Comparison of ENCODE assay signal across 16 cellular contexts in genomic region chr3:170465935-170466334, GRCh38. TPM values are rescaled to one million over a fixed set of nuclear protein-coding genes. Genes with fewer than 3 reads are reported as not detected.
"Had no signal": no experiment of that assay in that cellular context is flagged by ENCODE, and none has a peak within 500 bp of the region (broad histone marks: within the 10 kb centered on the region; RNA-seq: fewer than 3 reads in every experiment).

No MANE protein-coding gene starts in this region.

- ATAC-seq: gastrocnemius medialis; heart left ventricle; left lung; natural killer cell treated with Interleukin-12 subunit alpha and Interleukin-12 subunit beta and Interleukin-15 and Interleukin-18, amount 100 ng/mL, for 72 hours; stimulated activated naive B cell treated with anti-CD40 and anti-IgM and Interleukin-4, amounts not matched to agents 10 μg/mL and 1 μg/mL and 100 μg/mL, for 72 hours had no signal

- H3K36me3 ChIP-seq: gastrocnemius medialis, heart left ventricle, left lung, tibial nerve, vagina had no signal

- H3K27ac ChIP-seq: gastrocnemius medialis, heart left ventricle, left lung, vagina had no signal

- H3K4me1 ChIP-seq: gastrocnemius medialis, heart left ventricle, left lung had no signal

- H3K9me3 ChIP-seq: gastrocnemius medialis, heart left ventricle, left lung, tibial nerve, vagina had no signal

- H3K27me3 ChIP-seq: gastrocnemius medialis, heart left ventricle, left lung, tibial nerve, vagina had no signal

- DNase-seq: activated CD4-positive, alpha-beta T cell treated with anti-CD3 and anti-CD28 coated beads, Interleukin-2, amount 10 ng/mL, durations not matched to agents 7 days and 5 days; activated CD8-positive, alpha-beta memory T cell treated with anti-CD3 and anti-CD28 coated beads for 24 hours; activated naive CD4-positive, alpha-beta T cell; aorta; dermis blood vessel endothelial cell; erythroblast; gastrocnemius medialis; heart left ventricle; left lung; occipital lobe; stimulated activated CD4-positive, alpha-beta T cell treated with anti-CD3 and anti-CD28 coated beads, Interleukin-15, amount 100 ng/mL, for 24 hours; stimulated activated CD4-positive, alpha-beta T cell treated with anti-CD3 and anti-CD28 coated beads, Interleukin-4, amount 100 ng/mL, for 1 hour; stimulated activated naive B cell treated with anti-CD40 and anti-IgM and Interleukin-4, amounts not matched to agents 10 μg/mL and 1 μg/mL and 100 μg/mL, for 72 hours had no signal

- H3K4me3 ChIP-seq: gastrocnemius medialis, heart left ventricle, left lung, tibial nerve, vagina had no signal

RNA-seq across cellular contexts. Expression of gene CLDN11, which starts 47.3 kb away (rescaled TPM):
- total RNA-seq: activated CD4-positive, alpha-beta T cell treated with anti-CD3 and anti-CD28 coated beads, Interleukin-2, amount 10 ng/mL, durations not matched to agents 7 days and 5 days had no signal
